Comparison of ENCODE assay signal across 8 cellular contexts in the genomic region with DNA sequence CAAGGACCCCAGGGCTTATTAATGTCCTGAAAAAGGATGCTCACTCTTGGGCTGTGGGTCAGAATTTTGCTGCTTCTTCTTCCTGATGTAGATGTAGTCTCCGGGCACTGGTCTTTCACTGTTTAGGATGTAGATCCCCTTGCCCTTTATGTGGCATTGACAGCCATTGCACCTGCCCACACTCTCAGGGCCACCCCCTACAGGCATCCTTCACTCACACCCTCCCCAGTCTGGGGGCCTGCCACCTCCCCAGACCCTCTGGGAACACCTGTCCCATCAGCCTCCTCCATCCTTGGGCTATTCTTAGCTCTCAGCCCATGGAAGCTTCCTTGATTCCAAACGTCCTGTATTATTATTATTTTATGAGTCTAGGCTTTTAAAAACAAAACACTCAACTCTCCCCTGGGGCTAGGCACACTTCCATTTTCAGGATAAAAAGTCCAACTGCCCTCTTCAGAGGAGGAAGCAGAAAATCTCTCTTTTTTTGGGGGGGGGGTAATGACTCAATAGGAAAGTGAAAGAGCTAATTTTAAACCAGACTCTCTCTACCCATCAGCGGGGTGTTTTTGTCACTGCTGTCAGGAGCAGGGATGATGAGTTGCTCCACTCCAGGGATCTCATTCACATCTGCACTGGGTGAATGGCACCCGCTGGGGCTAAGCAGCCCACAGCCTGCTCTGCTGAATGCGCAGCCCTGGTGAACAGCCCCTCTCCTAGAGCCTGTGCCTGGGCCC. TPM values are rescaled to one million over a fixed set of nuclear protein-coding genes. Genes with fewer than 3 reads are reported as not detected.
DNase-seq lines count a peak whose midpoint lies in the region; ATAC-seq and TF ChIP-seq lines count a peak whose summit lies in the region.

No MANE protein-coding gene starts in this region.

- no peaks in the 10 kb centered on the region for H3K9me3 ChIP-seq in parathyroid adenoma (ENCODE audit: control insufficient read depth, low read length)

- H3K4me3 Mint-ChIP-seq in activated CD4-positive, alpha-beta T cell treated with anti-CD3 and anti-CD28 coated beads, Interleukin-2, amount 10 ng/mL, durations not matched to agents 24 days and 14 days, result peak overlapping the region; percentile 23
- no peak overlapping the region for H3K4me3 Mint-ChIP-seq in effector memory CD8-positive, alpha-beta T cell

- H3K27me3 Mint-ChIP-seq in activated CD4-positive, alpha-beta T cell treated with anti-CD3 and anti-CD28 coated beads, Interleukin-2, amount 10 ng/mL, durations not matched to agents 24 days and 14 days, result peaks cover 8% of the 10 kb centered on the region
- peaks cover 0 to 21% of the 10 kb centered on the region in 2 donors for H3K27me3 Mint-ChIP-seq in effector memory CD8-positive, alpha-beta T cell

- peak; percentile 80 for DNase-seq in activated CD4-positive, alpha-beta T cell treated with anti-CD3 and anti-CD28 coated beads, Interleukin-2, amount 10 ng/mL, durations not matched to agents 24 days and 14 days
- DNase-seq in activated CD4-positive, alpha-beta T cell treated with anti-CD3 and anti-CD28 coated beads for 4 hours, result no peak
- peak; percentile 22 for DNase-seq in NB4 (ENCODE audit: low read depth)
- no peak for DNase-seq in DMS53 (lab: John Stamatoyannopoulos, UW)
- no peak for DNase-seq in effector memory CD8-positive, alpha-beta T cell
- no peak for DNase-seq in A172 (ENCODE audit: low spot score)

- TF ChIP-seq CTCF in NB4 (IDR thresholded peaks at IDR 0.05; ENCODE audit: low read depth, low read length) (no peak), parathyroid adenoma (IDR thresholded peaks at IDR 0.05) (no peak)

- H3K27me3 ChIP-seq in parathyroid adenoma (ENCODE audit: control insufficient read depth, insufficient read depth, low read length), result no peaks in the 10 kb centered on the region

- H3K27ac Mint-ChIP-seq in activated CD4-positive, alpha-beta T cell treated with anti-CD3 and anti-CD28 coated beads, Interleukin-2, amount 10 ng/mL, durations not matched to agents 24 days and 14 days, result peak overlapping the region; percentile 74
- no peak overlapping the region for H3K27ac Mint-ChIP-seq in effector memory CD8-positive, alpha-beta T cell

- H3K36me3 ChIP-seq in parathyroid adenoma (ENCODE audit: control insufficient read depth, insufficient read depth, low read length), result no peaks in the 10 kb centered on the region

- no peak overlapping the region for H3K4me2 ChIP-seq in parathyroid adenoma (ENCODE audit: low read length)

- TF ChIP-seq POLR2A in NB4 (IDR thresholded peaks at IDR 0.05; ENCODE audit: extremely low read depth, insufficient read length), result no peak

- H3K4me3 ChIP-seq in NB4 (ENCODE audit: low read depth, low read length) (no peak overlapping the region), parathyroid adenoma (ENCODE audit: low read depth, low read length) (no peak overlapping the region)

- H3K36me3 Mint-ChIP-seq in activated CD4-positive, alpha-beta T cell treated with anti-CD3 and anti-CD28 coated beads, Interleukin-2, amount 10 ng/mL, durations not matched to agents 24 days and 14 days (ENCODE audit: low read depth), result no peaks in the 10 kb centered on the region
- no peaks in the 10 kb centered on the region for H3K36me3 Mint-ChIP-seq in effector memory CD8-positive, alpha-beta T cell (ENCODE audit: insufficient read depth)

- ATAC-seq in GM21737 (IDR thresholded peaks at IDR 0.05; ENCODE audit: unreplicated experiment), result peak; percentile 73
- no peak for ATAC-seq in effector memory CD8-positive, alpha-beta T cell (replicated peaks)

- intact Hi-C loops in activated CD4-positive, alpha-beta T cell treated with anti-CD3 and anti-CD28 coated beads, Interleukin-2, amount 10 ng/mL, durations not matched to agents 24 days and 14 days (cut with micrococcal nuclease), result no loop called here

- peaks cover 21% of the 10 kb centered on the region for H3K4me1 Mint-ChIP-seq in activated CD4-positive, alpha-beta T cell treated with anti-CD3 and anti-CD28 coated beads, Interleukin-2, amount 10 ng/mL, durations not matched to agents 24 days and 14 days
- peaks cover 3 to 4% of the 10 kb centered on the region in 2 donors for H3K4me1 Mint-ChIP-seq in effector memory CD8-positive, alpha-beta T cell (ENCODE audit: low read depth in 2 of 2)

- H2AFZ ChIP-seq in parathyroid adenoma, result peak overlapping the region; percentile 33

- H3K79me2 ChIP-seq in parathyroid adenoma, result no peaks in the 10 kb centered on the region

- no peaks in the 10 kb centered on the region for H3K9me3 Mint-ChIP-seq in activated CD4-positive, alpha-beta T cell treated with anti-CD3 and anti-CD28 coated beads, Interleukin-2, amount 10 ng/mL, durations not matched to agents 24 days and 14 days
- peaks cover 0 to 6% of the 10 kb centered on the region in 2 donors for H3K9me3 Mint-ChIP-seq in effector memory CD8-positive, alpha-beta T cell

- H3K4me1 ChIP-seq in parathyroid adenoma, result no peaks in the 10 kb centered on the region

- no peak overlapping the region for H3K9ac ChIP-seq in parathyroid adenoma

- no peak overlapping the region for H3K27ac ChIP-seq in parathyroid adenoma

RNA-seq across cellular contexts. Expression of a gene that starts 11.5 kb away (rescaled TPM):
- 0.24 and 0.42 TPM in 2 replicates for total RNA-seq in activated CD4-positive, alpha-beta T cell treated with anti-CD3 and anti-CD28 coated beads, Interleukin-2, amount 10 ng/mL, durations not matched to agents 24 days and 14 days
- total RNA-seq in A172 (2014; rRNA removed; shearing (Covaris generic)), result 0.12 TPM in 1 of 2 replicates, not detected in the other

RNA-seq across cellular contexts. Expression of a gene that starts 28.5 kb away (rescaled TPM):
- not detected in 2 replicates for total RNA-seq in activated CD4-positive, alpha-beta T cell treated with anti-CD3 and anti-CD28 coated beads, Interleukin-2, amount 10 ng/mL, durations not matched to agents 24 days and 14 days
- total RNA-seq in A172 (2014; rRNA removed; shearing (Covaris generic)), result not detected in 2 replicates

Comparison
In these comparisons a context has a peak if more than half of its experiments do, and no peak if none do; other contexts are left out.
1. DNase-seq: peak in activated CD4-positive, alpha-beta T cell treated with anti-CD3 and anti-CD28 coated beads, Interleukin-2, amount 10 ng/mL, durations not matched to agents 24 days and 14 days (single experiment) and NB4 (single experiment); none in activated CD4-positive, alpha-beta T cell treated with anti-CD3 and anti-CD28 coated beads for 4 hours (0 of 2), DMS53 (single experiment), effector memory CD8-positive, alpha-beta T cell (0 of 3) and A172 (single experiment).